Comparison of ENCODE assay signal across 1 cellular context in genomic region chr12:20549115-20549719, GRCh38.
TF ChIP-seq lines count a peak whose summit lies in the region.

No MANE protein-coding gene starts in this region.

TF ChIP-seq in WTC11, 78 proteins besides CTCF, POLR2A, EP300 and RAD21 (continued from another document):
- TF ChIP-seq ZNF425 (CRISPR knock-in tag; conservative IDR thresholded peaks at IDR 0.05), result no peak
- no peak for TF ChIP-seq ZNF263 (CRISPR knock-in tag; IDR thresholded peaks at IDR 0.05; ENCODE audit: low read depth)
- no peak for TF ChIP-seq SP1 (CRISPR knock-in tag; conservative IDR thresholded peaks at IDR 0.05)
- no peak for TF ChIP-seq TCF7 (CRISPR knock-in tag; IDR thresholded peaks at IDR 0.05; ENCODE audit: low read depth)
- no peak for TF ChIP-seq HMGXB4 (CRISPR knock-in tag; IDR thresholded peaks at IDR 0.05)
- no peak for TF ChIP-seq IRF2 (CRISPR knock-in tag; IDR thresholded peaks at IDR 0.05; ENCODE audit: borderline replicate concordance, low read depth)
- no peak for TF ChIP-seq E2F4 (CRISPR knock-in tag; IDR thresholded peaks at IDR 0.05; ENCODE audit: borderline replicate concordance, low read depth)
- TF ChIP-seq ATF1 (CRISPR knock-in tag; IDR thresholded peaks at IDR 0.05), result no peak
- TF ChIP-seq GTF2I (CRISPR knock-in tag; conservative IDR thresholded peaks at IDR 0.05), result no peak
- TF ChIP-seq ZNF423 (CRISPR knock-in tag; IDR thresholded peaks at IDR 0.05), result no peak
- no peak for TF ChIP-seq STAT6 (CRISPR knock-in tag; conservative IDR thresholded peaks at IDR 0.05; ENCODE audit: low read depth)
